In genomic region chr18:12048827-12049175, GRCh38 we compare ENCODE assay signal across 16 cellular contexts. TPM values are rescaled to one million over a fixed set of nuclear protein-coding genes. Genes with fewer than 3 reads are reported as not detected.
A peak's percentile ranks its signal among the peaks of the same experiment; 100 is the strongest.
DNase-seq lines count a peak whose midpoint lies in the region; ATAC-seq, FAIRE-seq and TF ChIP-seq lines count a peak whose summit lies in the region.
"Had no signal": no experiment of that assay in that cellular context is flagged by ENCODE, and none has a peak within 500 bp of the region (broad histone marks: within the 10 kb centered on the region; RNA-seq: fewer than 3 reads in every experiment).

No MANE protein-coding gene starts in this region.

- TF ChIP-seq RAD21 in HepG2 (CRISPR knock-in tag; IDR thresholded peaks at IDR 0.05) = no peak

- no peak for TF ChIP-seq POLR2A in HepG2 (IDR thresholded peaks at IDR 0.05; ENCODE audit: insufficient read depth in 1 of 2, low read depth in 2 of 2, low read length in 2 of 2)
- no peak for TF ChIP-seq POLR2A in upper lobe of left lung (IDR thresholded peaks at IDR 0.05)

- no TSS peak for BruUV-seq in HepG2 (replicated peaks; lab: Mats Ljungman, UMichigan)

- POLR2A ChIA-PET in HepG2 (lab: Yijun Ruan, JAX) = no interaction called here

- H3K79me2 ChIP-seq in HepG2 (ENCODE audit: insufficient read depth, low read length) = no peaks in the 10 kb centered on the region
- H3K79me2 ChIP-seq: hepatocyte had no signal

- H3K27me3 ChIP-seq in brain microvascular endothelial cell (replicated peaks) (no peaks in the 10 kb centered on the region), ascending aorta (no peaks in the 10 kb centered on the region), HepG2 (ENCODE audit: control insufficient read depth in 1 of 2, insufficient read depth in 2 of 2, low read length in 2 of 2) (peaks cover 2 to 21% of the 10 kb centered on the region in 2 experiments; a peak in 3 of 5 replicates), upper lobe of left lung (no peaks in the 10 kb centered on the region)
- H3K27me3 ChIP-seq: hepatocyte, ovary had no signal

- H3K9me3 ChIP-seq in ascending aorta (no peaks in the 10 kb centered on the region), HepG2 (ENCODE audit: low read length) (no peaks in the 10 kb centered on the region), upper lobe of left lung (no peaks in the 10 kb centered on the region)
- H3K9me3 ChIP-seq: ovary had no signal

- CTCF ChIA-PET in HepG2 (lab: Yijun Ruan, JAX; ENCODE audit: low intra/inter-chr PET ratio, low total read pairs) = no interaction called here

- H3K4me1 ChIP-seq in ascending aorta (no peaks in the 10 kb centered on the region), HepG2 (ENCODE audit: insufficient read depth, low read length) (peaks cover 13% of the 10 kb centered on the region), upper lobe of left lung (no peaks in the 10 kb centered on the region)

- peak overlapping the region; percentile 20 for H3K27ac ChIP-seq in brain microvascular endothelial cell
- H3K27ac ChIP-seq in ascending aorta = no peak overlapping the region
- no peak overlapping the region for H3K27ac ChIP-seq in HepG2 (ENCODE audit: extremely low read length, insufficient read depth, low read length)
- H3K27ac ChIP-seq in upper lobe of left lung = no peak overlapping the region
- H3K27ac ChIP-seq: hepatocyte, ovary, RWPE1 had no signal

- no peak for TF ChIP-seq EP300 in HepG2 (IDR thresholded peaks at IDR 0.05; ENCODE audit: low read depth in 2 of 2, low read length in 2 of 2)
- TF ChIP-seq EP300 in HepG2 (CRISPR knock-in tag; IDR thresholded peaks at IDR 0.05; ENCODE audit: borderline replicate concordance) = no peak
- no peak for TF ChIP-seq EP300 in upper lobe of left lung (IDR thresholded peaks at IDR 0.05)

- H3K4me3 ChIP-seq in AG10803 (ENCODE audit: low read length) (no peak overlapping the region), brain microvascular endothelial cell (ENCODE audit: low read depth, low read length) (peak overlapping the region; percentile 17), ascending aorta (no peak overlapping the region), HepG2 (replicated peaks in 1 of 3; ENCODE audit: insufficient read depth in 1 of 3, low read depth in 2 of 3, low read length in 3 of 3) (no peak overlapping the region), upper lobe of left lung (no peak overlapping the region)
- H3K4me3 ChIP-seq: hepatocyte, ovary had no signal

- H2AFZ ChIP-seq in HepG2 (ENCODE audit: low read length) = no peak overlapping the region
- H2AFZ ChIP-seq: hepatocyte had no signal

- TF ChIP-seq CTCF in AG10803 (conservative IDR thresholded peaks at IDR 0.05; ENCODE audit: low read length) (no peak), brain microvascular endothelial cell (IDR thresholded peaks at IDR 0.05; ENCODE audit: low read depth, low read length, missing control alignments) (no peak), ascending aorta (IDR thresholded peaks at IDR 0.05) (no peak), HepG2 (CRISPR knock-in tag; IDR thresholded peaks at IDR 0.05) (no peak), upper lobe of left lung (IDR thresholded peaks at IDR 0.05) (no peak)

- H3K36me3 ChIP-seq in brain microvascular endothelial cell (replicated peaks) (no peaks in the 10 kb centered on the region), ascending aorta (no peaks in the 10 kb centered on the region), HepG2 (replicated peaks in 1 of 2; ENCODE audit: control insufficient read depth in 1 of 2, insufficient read depth in 2 of 2, low read length in 2 of 2) (no peaks in the 10 kb centered on the region), upper lobe of left lung (no peaks in the 10 kb centered on the region)
- H3K36me3 ChIP-seq: ovary had no signal

- ATAC-seq in HepG2 (no peak), upper lobe of left lung (ENCODE audit: low FRiP score in 2 of 2) (no peak)

- FAIRE-seq in HepG2 (lab: Jason Lieb, UNC) (no peak), frontal cortex (lab: Jason Lieb, UNC) (no peak)

- intact Hi-C loops in ascending aorta (cut with DNase I) = no loop called here
- intact Hi-C loops in HepG2 (cut with micrococcal nuclease; ENCODE audit: unreplicated experiment) = no loop called here

- DNase-seq in AG10803 (ENCODE audit: low read depth) = peak; percentile 52
- peak; percentile 76 for DNase-seq in LHCN-M2 (ENCODE audit: low read depth)
- DNase-seq in brain microvascular endothelial cell = no peak
- DNase-seq in myocyte (ENCODE audit: low read depth) = peak; percentile 65
- no peak for DNase-seq in ascending aorta (ENCODE audit: low spot score in 2 of 2)
- no peak for DNase-seq in HepG2 (ENCODE audit: low spot score)
- no peak for DNase-seq in frontal cortex (ENCODE audit: low spot score in 2 of 2)
- DNase-seq in upper lobe of left lung = no peak
- DNase-seq: activated naive CD8-positive, alpha-beta T cell treated with anti-CD3 and anti-CD28 coated beads, Interleukin-2, amount 10 ng/mL, durations not matched to agents 7 days and 5 days; GF-D8; ovary; stimulated activated CD8-positive, alpha-beta memory T cell treated with anti-CD3 and anti-CD28 coated beads, Interleukin-4, amount 100 ng/mL, for 48 hours; T1000 had no signal

- 3% methylated on average over 2 of the region's 2 CpGs for WGBS in HepG2 (ENCODE audit: low lambda C conversion rate)
- 62 to 73% methylated on average over 2 of the region's 2 CpGs for WGBS in upper lobe of left lung, 2 donors

- no peak overlapping the region for H3K9ac ChIP-seq in HepG2 (ENCODE audit: insufficient read depth, low read depth, low read length)

- no peak overlapping the region for H3K4me2 ChIP-seq in HepG2 (ENCODE audit: low read depth, low read length)
- H3K4me2 ChIP-seq: hepatocyte had no signal

- in situ Hi-C loops in brain microvascular endothelial cell (cut with HindIII; ENCODE audit: low pct_ligation_motif_present, low sequenced_read_pairs) (no loop called here), HepG2 (cut with HindIII; ENCODE audit: extremely low pct_ligation_motif_present, low pct_unique_long_range_greater_than_20kb) (loop anchor here (10.0 kb wide), 1 partner anchor 394 kb away; no protein-coding TSS in a partner anchor)

- no peaks in the 10 kb centered on the region for H4K20me1 ChIP-seq in HepG2 (ENCODE audit: insufficient read depth, low read length)

TF ChIP-seq in HepG2, 621 proteins besides CTCF, POLR2A, EP300 and RAD21 (continues in another document):
- TF ChIP-seq CCDC6 (CRISPR knock-in tag; IDR thresholded peaks at IDR 0.05) (no peak), ESRRA (CRISPR knock-in tag; IDR thresholded peaks at IDR 0.05; ENCODE audit: low read depth) (no peak), ZNF468 (CRISPR knock-in tag; IDR thresholded peaks at IDR 0.05) (no peak), PCBP2 (optimal IDR thresholded peaks at IDR 0.05; ENCODE audit: low read depth, low read length, poor library complexity, severe bottlenecking) (no peak), ZNF619 (CRISPR knock-in tag; IDR thresholded peaks at IDR 0.05) (no peak), FIP1L1 (IDR thresholded peaks at IDR 0.05; ENCODE audit: borderline replicate concordance, insufficient read depth, low read depth, low read length) (no peak), JARID2 (CRISPR knock-in tag; IDR thresholded peaks at IDR 0.05; ENCODE audit: insufficient replicate concordance) (no peak), ZNF557 (CRISPR knock-in tag; IDR thresholded peaks at IDR 0.05) (no peak), ZBTB33 (CRISPR knock-in tag; IDR thresholded peaks at IDR 0.05) (no peak), ZNF17 (CRISPR knock-in tag; IDR thresholded peaks at IDR 0.05) (no peak), PAF1 (CRISPR knock-in tag; IDR thresholded peaks at IDR 0.05) (no peak)

RNA-seq across cellular contexts. Expression of gene ANKRD62, which starts 44.8 kb away (rescaled TPM):
- total RNA-seq in LHCN-M2 (2014; rRNA removed) = not detected in 2 replicates
- polyA plus RNA-seq in LHCN-M2 (2012) = not detected
- total RNA-seq in myocyte = not detected in 2 replicates
- not detected for polyA plus RNA-seq in myocyte (2012)
- not detected for total RNA-seq in ascending aorta
- total RNA-seq in HepG2 (2016; rRNA removed; fragmentation: Illumina TruSeq; extraction: Trizol) = not detected in 2 replicates
- total RNA-seq in HepG2 (2016; cell fraction: cytosol; rRNA removed; fragmentation: Illumina TruSeq; extraction: Trizol; ENCODE audit: low read depth) = not detected in 2 replicates
- total RNA-seq in HepG2 (2016; cell fraction: insoluble cytoplasmic fraction; rRNA removed; fragmentation: Illumina TruSeq; extraction: Trizol) = not detected in 2 replicates
- not detected in 2 replicates for total RNA-seq in HepG2 (2016; cell fraction: membrane; rRNA removed; fragmentation: Illumina TruSeq; extraction: Trizol)
- not detected in 2 replicates for total RNA-seq in HepG2 (2016; cell fraction: nucleus; rRNA removed; fragmentation: Illumina TruSeq; extraction: Trizol)
- not detected in 2 replicates for polyA plus RNA-seq in HepG2 (2011; rRNA removed)
- polyA plus RNA-seq in HepG2 (2011; cell fraction: cytosol; rRNA removed) = not detected in 2 replicates
- polyA plus RNA-seq in HepG2 (2011; cell fraction: nucleus; rRNA removed) = not detected in 2 replicates
- not detected in 2 replicates for polyA plus RNA-seq in HepG2 (2012)
- not detected in 2 replicates for polyA plus RNA-seq in HepG2 (2016; cell fraction: cytosol; fragmentation: Illumina TruSeq; extraction: Trizol; ENCODE audit: low read depth)
- not detected in 2 replicates for polyA plus RNA-seq in HepG2 (2016; cell fraction: insoluble cytoplasmic fraction; fragmentation: Illumina TruSeq; extraction: Trizol; ENCODE audit: low read depth)
- not detected in 2 replicates for polyA plus RNA-seq in HepG2 (2016; cell fraction: membrane; fragmentation: Illumina TruSeq; extraction: Trizol; ENCODE audit: low read depth)
- not detected in 2 replicates for polyA plus RNA-seq in HepG2 (2016; cell fraction: nucleus; fragmentation: Illumina TruSeq; extraction: Trizol; ENCODE audit: insufficient read depth, low read depth)
- 0.09 TPM in 1 of 2 replicates, not detected in the other for polyA minus RNA-seq in HepG2 (2011; rRNA and poly(A)+ RNA removed; ENCODE audit: low replicate concordance)
- polyA minus RNA-seq in HepG2 (2011; cell fraction: cytosol; rRNA and poly(A)+ RNA removed) = not detected in 2 replicates
- not detected in 2 replicates for polyA minus RNA-seq in HepG2 (2011; cell fraction: nucleus; rRNA and poly(A)+ RNA removed)
- not detected for total RNA-seq in frontal cortex
- 1 to 10 TPM in 1 of 6 donors, under 1 TPM in 2, not detected in 3; 0.30 to 6.3 (median 0.40) TPM for total RNA-seq in upper lobe of left lung
- total RNA-seq: activated naive CD8-positive, alpha-beta T cell treated with anti-CD3 and anti-CD28 coated beads, Interleukin-2, amount 10 ng/mL, durations not matched to agents 7 days and 5 days; hepatocyte; mesenteric fat pad; ovary had no signal
- polyA plus RNA-seq: hepatocyte, ovary had no signal

Comparison
In these comparisons a context has a peak if more than half of its experiments do, and no peak if none do; other contexts are left out.
1. DNase-seq: peak in AG10803 (single experiment), LHCN-M2 (single experiment) and myocyte (single experiment); none in brain microvascular endothelial cell (single experiment), ascending aorta (0 of 2), HepG2 (single experiment), frontal cortex (0 of 2) and upper lobe of left lung (0 of 2).